Comparison of ENCODE assay signal across 16 cellular contexts in the genomic region with DNA sequence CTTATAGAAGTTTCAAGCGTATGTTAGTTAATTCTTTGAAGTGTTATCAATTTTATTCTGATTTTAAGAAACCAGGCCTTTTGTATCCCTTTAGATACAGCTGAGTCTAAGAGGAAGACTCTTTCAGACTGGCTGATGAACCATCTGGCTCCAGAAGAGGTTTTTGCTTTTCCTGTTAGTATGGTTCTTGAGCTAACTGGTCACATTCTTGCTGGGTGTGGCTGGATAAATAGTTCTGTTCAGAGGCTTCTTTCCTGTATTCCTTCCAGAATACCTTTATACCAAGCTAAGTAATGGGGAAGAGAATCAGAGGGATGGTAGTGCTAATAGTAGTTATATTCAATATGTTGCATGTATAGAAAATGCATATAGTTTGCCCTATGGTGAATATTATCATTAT. TPM values are rescaled to one million over a fixed set of nuclear protein-coding genes. Genes with fewer than 3 reads are reported as not detected.
A peak's percentile ranks its signal among the peaks of the same experiment; 100 is the strongest.
DNase-seq lines count a peak whose midpoint lies in the region; ATAC-seq, FAIRE-seq and TF ChIP-seq lines count a peak whose summit lies in the region.
"Had no signal": no experiment of that assay in that cellular context is flagged by ENCODE, and none has a peak within 500 bp of the region (broad histone marks: within the 10 kb centered on the region; RNA-seq: fewer than 3 reads in every experiment).

No MANE protein-coding gene starts in this region.

- no peaks in the 10 kb centered on the region for H3K36me3 ChIP-seq in bronchial epithelial cell (ENCODE audit: control insufficient read depth, insufficient read depth, low read length)

- H3K9me3 Mint-ChIP-seq in stimulated activated memory B cell treated with anti-CD40 and anti-IgM and Interleukin-4, amounts not matched to agents 10 μg/mL and 1 μg/mL and 100 μg/mL, for 72 hours, result peaks cover 11% of the 10 kb centered on the region

- no peaks in the 10 kb centered on the region for H3K27me3 Mint-ChIP-seq in stimulated activated memory B cell treated with anti-CD40 and anti-IgM and Interleukin-4, amounts not matched to agents 10 μg/mL and 1 μg/mL and 100 μg/mL, for 72 hours

- no peak for ATAC-seq in stimulated activated memory B cell treated with anti-CD40 and anti-IgM and Interleukin-4, amounts not matched to agents 10 μg/mL and 1 μg/mL and 100 μg/mL, for 72 hours

- peak overlapping the region; percentile 15 for H3K27ac Mint-ChIP-seq in stimulated activated memory B cell treated with anti-CD40 and anti-IgM and Interleukin-4, amounts not matched to agents 10 μg/mL and 1 μg/mL and 100 μg/mL, for 72 hours
- H3K27ac Mint-ChIP-seq: CD14-positive monocyte, HFFc6 had no signal

- H3K4me3 ChIP-seq in bronchial epithelial cell (ENCODE audit: low read depth, low read length), result no peak overlapping the region
- H3K4me3 ChIP-seq in fibroblast of pulmonary artery (replicated peaks; ENCODE audit: low read depth, low read length), result no peak overlapping the region
- H3K4me3 ChIP-seq: PC-9 had no signal

- peaks cover 35% of the 10 kb centered on the region for H3K36me3 Mint-ChIP-seq in stimulated activated memory B cell treated with anti-CD40 and anti-IgM and Interleukin-4, amounts not matched to agents 10 μg/mL and 1 μg/mL and 100 μg/mL, for 72 hours

- no peak for FAIRE-seq in bronchial epithelial cell (lab: Jason Lieb, UNC)

- no peak overlapping the region for H3K4me3 Mint-ChIP-seq in stimulated activated memory B cell treated with anti-CD40 and anti-IgM and Interleukin-4, amounts not matched to agents 10 μg/mL and 1 μg/mL and 100 μg/mL, for 72 hours
- H3K4me3 Mint-ChIP-seq: CD14-positive monocyte, HFFc6 had no signal

- peak; percentile 17 for DNase-seq in NCI-H226
- peak; percentile 20 for DNase-seq in bronchial epithelial cell (ENCODE audit: low read depth)
- peak; percentile 23 for DNase-seq in fibroblast of pulmonary artery (ENCODE audit: low read depth)
- DNase-seq in NCI-H1048 (lab: John Stamatoyannopoulos, UW), result no peak
- no peak for DNase-seq in activated CD8-positive, alpha-beta memory T cell treated with anti-CD3 and anti-CD28 coated beads for 24 hours
- no peak for DNase-seq in mesenteric fat pad (ENCODE audit: low spot score)
- DNase-seq: DMS79, H7, HFFc6, KBM-7, NCI-H1694 treated with DMSO at 0.1 percent for 48 hours, NCI-H524, NCI-H82, PC-9 had no signal

- no peaks in the 10 kb centered on the region for H3K27me3 ChIP-seq in bronchial epithelial cell (ENCODE audit: control insufficient read depth, insufficient read depth, low read length)

- H3K4me1 Mint-ChIP-seq in stimulated activated memory B cell treated with anti-CD40 and anti-IgM and Interleukin-4, amounts not matched to agents 10 μg/mL and 1 μg/mL and 100 μg/mL, for 72 hours, result peaks cover 26% of the 10 kb centered on the region

- TF ChIP-seq CTCF in bronchial epithelial cell (IDR thresholded peaks at IDR 0.05; ENCODE audit: insufficient read depth, low read length, severe bottlenecking) (no peak), fibroblast of pulmonary artery (IDR thresholded peaks at IDR 0.05; ENCODE audit: low read length, missing control alignments) (no peak)

RNA-seq across cellular contexts. Expression of a gene that starts 12.5 kb away (rescaled TPM):
- total RNA-seq in bronchial epithelial cell (15.1 and 19.0 TPM in 2 replicates), mesenteric fat pad (19.2 TPM)

RNA-seq across cellular contexts. Expression of a gene that starts 13.0 kb away (rescaled TPM):
- total RNA-seq in bronchial epithelial cell (131 and 162 TPM in 2 replicates), mesenteric fat pad (194 TPM)

Comparison
In these comparisons a context has a peak if more than half of its experiments do, and no peak if none do; other contexts are left out.
1. DNase-seq: peak in NCI-H226 (single experiment), bronchial epithelial cell (single experiment) and fibroblast of pulmonary artery (single experiment); none in NCI-H1048 (single experiment), activated CD8-positive, alpha-beta memory T cell treated with anti-CD3 and anti-CD28 coated beads for 24 hours (single experiment) and mesenteric fat pad (single experiment).